ENCODE assay signal across 8 cellular contexts in genomic region chr1:160097911-160098851, GRCh38. TPM values are rescaled to one million over a fixed set of nuclear protein-coding genes. Genes with fewer than 3 reads are reported as not detected.
DNase-seq lines count a peak whose midpoint lies in the region; ATAC-seq, FAIRE-seq and TF ChIP-seq lines count a peak whose summit lies in the region.

Gene IGSF8, minus strand, starts transcription at chr1:160098619. Its CDS starts 147 bp downstream, at chr1:160098472.

- TF ChIP-seq EP300 in A549 (IDR thresholded peaks at IDR 0.05), result no peak

- FAIRE-seq in A549 (lab: Jason Lieb, UNC), result no peak

- TF ChIP-seq CTCF in A549 (IDR thresholded peaks at IDR 0.05) (no peak), lower leg skin (IDR thresholded peaks at IDR 0.05) (no peak)

- no peaks in the 10 kb centered on the region for H3K9me3 ChIP-seq in A549

- H3K4me2 ChIP-seq in A549, result peak within 1 kb of the TSS; percentile 98

- TF ChIP-seq POLR2A in A549 (IDR thresholded peaks at IDR 0.05; ENCODE audit: low read length) (no peak), lower leg skin (IDR thresholded peaks at IDR 0.05) (no peak)

- H3K4me3 ChIP-seq in A549 (peak within 1 kb of the TSS; percentile 83), lower leg skin (ENCODE audit: low read depth, poor library complexity, severe bottlenecking) (peak within 1 kb of the TSS; percentile 60)

- H3K27ac ChIP-seq in A549, result peak within 1 kb of the TSS; percentile 74 to 82

- no peak for TF ChIP-seq RAD21 in A549 (conservative IDR thresholded peaks at IDR 0.05 in 1 of 2, IDR thresholded peaks at IDR 0.05 in 1 of 2)

- ATAC-seq in A549 (peak; percentile 55 to 79), GM18868 (IDR thresholded peaks at IDR 0.05; ENCODE audit: unreplicated experiment) (peak; percentile 57), HG03135 (IDR thresholded peaks at IDR 0.05; ENCODE audit: unreplicated experiment) (peak; percentile 37)

- POLR2A ChIA-PET in A549 (lab: Yijun Ruan, JAX), result no interaction called here

- CTCF ChIA-PET in A549 (lab: Yijun Ruan, JAX), result interaction anchor here (1.0 to 6.0 kb wide), 8 partner anchors 10 to 194 kb away, joined by 3 to 80 read pairs (median 9); no protein-coding TSS in a partner anchor

- intact Hi-C loops in lower leg skin (cut with DNase I; ENCODE audit: low total_unique reads), result no loop called here

- WGBS in A549 (ENCODE audit: missing lambda C conversion rate), result 55% methylated on average over 14 of the region's 64 CpGs
- 1 to 3% methylated on average over 12 to 49 of the region's 64 CpGs for WGBS in lower leg skin, 2 donors

- H3K4me1 ChIP-seq in A549, result peaks cover 34% of the 10 kb centered on the region

- DNase-seq in A549 (ENCODE audit: low read depth in 1 of 2, low spot score in 1 of 2) (peak; percentile 78 to 82), NCI-H524 treated with DMSO at 0.1 percent for 48 hours (lab: John Stamatoyannopoulos, UW) (peak; percentile 18), dermis blood vessel endothelial cell (peak; percentile 83), lower leg skin (ENCODE audit: low spot score in 2 of 2) (peak; percentile 88 to 98)
- peak; percentile 87 to 89 for DNase-seq in activated CD4-positive, alpha-beta T cell treated with anti-CD3 and anti-CD28 coated beads, Interleukin-2, amount 50 U/mL, for 24 hours (ENCODE audit: low read depth in 1 of 2, low spot score in 1 of 2)
- peak; percentile 89 to 95 for DNase-seq in stimulated activated CD4-positive, alpha-beta T cell treated with anti-CD3 and anti-CD28 coated beads, Interleukin-4, amount 100 ng/mL, for 48 hours (ENCODE audit: low read depth in 2 of 2)

TF ChIP-seq in A549, 52 proteins besides CTCF, POLR2A, EP300 and RAD21:
- no peak for TF ChIP-seq HOXB5 (CRISPR knock-in tag; IDR thresholded peaks at IDR 0.05)
- peak; percentile 50; the same call in 1 of the 2 replicates for TF ChIP-seq PHF8 (IDR thresholded peaks at IDR 0.05; ENCODE audit: borderline replicate concordance, low read depth)
- no peak for TF ChIP-seq TP53 (CRISPR knock-in tag; IDR thresholded peaks at IDR 0.05)
- TF ChIP-seq PBX3 (IDR thresholded peaks at IDR 0.05), result peak; percentile 84
- no peak for TF ChIP-seq EHMT2 (IDR thresholded peaks at IDR 0.05; ENCODE audit: low read depth)
- TF ChIP-seq RNF2 (IDR thresholded peaks at IDR 0.05; ENCODE audit: borderline replicate concordance, low read depth), result no peak
- TF ChIP-seq HDAC2 (IDR thresholded peaks at IDR 0.05), result no peak
- no peak for TF ChIP-seq MAFK (IDR thresholded peaks at IDR 0.05; ENCODE audit: partially characterized antibody)
- no peak for TF ChIP-seq ESRRA (IDR thresholded peaks at IDR 0.05; ENCODE audit: borderline replicate concordance, low read length)

RNA-seq across cellular contexts. Expression of gene IGSF8, which starts in this region (rescaled TPM):
- polyA plus RNA-seq in A549 (2011; rRNA removed), result 7.3 and 8.3 TPM in 2 replicates
- polyA plus RNA-seq in A549 (2012; cell fraction: cytosol; rRNA removed), result 12.5 and 16.2 TPM in 2 replicates
- polyA plus RNA-seq in A549 (2012; cell fraction: nucleus; rRNA removed), result 34.3 and 45.1 TPM in 2 replicates
- 6.3 to 8.5 TPM (median 7.8 TPM) in 3 replicates for polyA plus RNA-seq in A549 (2017; fragmentation: RNase III; extraction: RNeasy Plus Mini Kit Qiagen cat#74134 plus additional on column Dnase treatment)
- polyA minus RNA-seq in A549 (2011; rRNA and poly(A)+ RNA removed), result 6.4 and 6.5 TPM in 2 replicates
- 13.4 and 16.6 TPM in 2 replicates for total RNA-seq in dermis blood vessel endothelial cell
- 10 to 100 TPM; 44.5 to 74.5 (median 54.9) TPM for total RNA-seq in lower leg skin

Comparison
In these comparisons a context has a peak if more than half of its experiments do, and no peak if none do; other contexts are left out.
1. Peak in every context shown above with its lines: DNase-seq, ATAC-seq, H3K4me3 ChIP-seq and H3K27ac ChIP-seq.
2. DNase-seq: peak in every context shown above with its lines; median percentile 93 in lower leg skin; 92 in stimulated activated CD4-positive, alpha-beta T cell treated with anti-CD3 and anti-CD28 coated beads, Interleukin-4, amount 100 ng/mL, for 48 hours; 88 in activated CD4-positive, alpha-beta T cell treated with anti-CD3 and anti-CD28 coated beads, Interleukin-2, amount 50 U/mL, for 24 hours; 83 in dermis blood vessel endothelial cell; 80 in A549; 18 in NCI-H524 treated with DMSO at 0.1 percent for 48 hours.